1 cellular context compared by ENCODE assay signal in the genomic region with DNA sequence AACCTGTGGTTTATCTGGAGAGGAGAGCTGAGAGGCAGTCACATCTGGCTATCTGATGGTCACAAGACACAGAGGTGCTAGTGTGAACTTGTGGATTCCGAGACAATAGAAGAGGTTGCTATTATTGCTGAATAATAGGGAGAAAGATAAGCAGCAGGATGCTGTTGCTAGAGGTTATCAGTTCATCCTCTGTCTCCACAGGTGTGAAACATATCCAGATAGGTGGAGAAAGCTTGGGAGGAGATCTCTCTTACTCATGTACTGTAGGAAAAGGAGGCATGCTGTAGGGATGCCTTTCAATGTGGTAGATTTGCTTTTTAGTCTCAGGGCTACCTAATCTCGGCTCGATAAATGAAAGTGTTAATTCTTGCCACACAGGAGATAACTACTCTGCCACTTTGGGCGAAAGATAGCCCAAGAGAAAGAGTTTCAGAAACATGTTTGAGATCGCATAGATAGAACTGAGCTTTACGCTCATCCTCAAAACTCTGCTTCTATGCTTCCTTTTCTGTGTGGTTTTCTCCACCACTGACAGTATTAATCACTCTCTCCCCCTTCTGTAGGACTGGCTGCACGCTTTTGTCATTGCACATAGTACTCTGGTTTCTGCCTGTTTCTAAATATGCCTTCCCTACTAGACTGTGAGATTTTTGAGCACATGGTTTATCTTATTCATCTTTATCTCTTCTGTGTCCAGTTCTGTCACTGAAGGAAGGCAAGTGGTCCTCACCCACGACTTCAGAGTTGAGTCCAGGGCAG.
TF ChIP-seq lines count a peak whose summit lies in the region.

No MANE protein-coding gene starts in this region.

TF ChIP-seq in H1, 55 proteins besides CTCF, POLR2A, EP300 and RAD21:
- TF ChIP-seq SUZ12 (IDR thresholded peaks at IDR 0.05; ENCODE audit: low read length) (no peak), CBX8 (IDR thresholded peaks at IDR 0.05; ENCODE audit: borderline replicate concordance, low read depth, low read length) (no peak)
TF ChIP-seq in H1: peak in this region for 0.
